In the genomic region with DNA sequence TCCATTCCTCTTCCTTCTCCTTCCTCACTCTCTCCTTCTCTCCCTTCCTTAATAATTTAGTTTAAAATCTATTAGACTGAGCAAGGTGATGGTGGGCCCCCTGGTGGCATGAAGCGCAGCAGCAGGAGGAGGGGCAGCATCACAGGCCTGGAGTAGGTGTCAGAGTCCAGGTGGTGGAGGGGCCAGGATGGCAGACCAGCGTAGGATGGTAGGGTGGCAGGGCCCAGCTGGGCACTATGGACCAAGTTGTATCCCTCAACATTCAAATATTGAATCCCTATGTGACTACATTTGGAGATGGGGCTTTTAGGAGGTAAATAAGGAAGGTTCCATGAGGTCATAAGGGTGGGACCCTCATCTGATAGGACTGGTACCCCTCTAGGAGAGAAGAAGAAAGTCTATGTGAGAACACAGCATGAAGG, we compare ENCODE assay signal across 8 cellular contexts.
A peak's percentile ranks its signal among the peaks of the same experiment; 100 is the strongest.
DNase-seq lines count a peak whose midpoint lies in the region; ATAC-seq and TF ChIP-seq lines count a peak whose summit lies in the region.

No MANE protein-coding gene starts in this region.

- H3K27ac Mint-ChIP-seq in activated CD8-positive, alpha-beta T cell treated with anti-CD3 and anti-CD28 coated beads for 36 hours = no peak overlapping the region
- no peak overlapping the region for H3K27ac Mint-ChIP-seq in endodermal cell

- H3K27ac ChIP-seq in endodermal cell (ENCODE audit: low read depth, low read length) = no peak overlapping the region

- DNase-seq in ELF-1 (ENCODE audit: low read depth, low spot score) (peak; percentile 59), NCI-H226 (peak; percentile 9), endodermal cell (peak; percentile 82), mucosa of descending colon (peak in 2 of 3 donors; percentile 74 to 84), stromal cell of bone marrow (ENCODE audit: low read depth) (peak; percentile 20), NK-92 (lab: John Stamatoyannopoulos, UW; ENCODE audit: unreplicated experiment) (no peak)
- DNase-seq in activated CD8-positive, alpha-beta T cell treated with anti-CD3 and anti-CD28 coated beads for 36 hours = peak; percentile 80

- H3K4me3 Mint-ChIP-seq in activated CD8-positive, alpha-beta T cell treated with anti-CD3 and anti-CD28 coated beads for 36 hours = no peak overlapping the region
- no peak overlapping the region for H3K4me3 Mint-ChIP-seq in endodermal cell

- WGBS in endodermal cell (ENCODE audit: insufficient coverage in 1 of 2, insufficient read length in 1 of 2), 2 experiments = 69 to 100% methylated on average over 1 to 2 of the region's 2 CpGs

- no peak overlapping the region for H3K9ac ChIP-seq in endodermal cell (ENCODE audit: extremely low read depth, low read length, poor library complexity, severe bottlenecking)

- H3K4me3 ChIP-seq in endodermal cell (ENCODE audit: low read length) = no peak overlapping the region
- no peak overlapping the region for H3K4me3 ChIP-seq in mucosa of descending colon

- H3K36me3 Mint-ChIP-seq in activated CD8-positive, alpha-beta T cell treated with anti-CD3 and anti-CD28 coated beads for 36 hours (ENCODE audit: low read depth) = no peaks in the 10 kb centered on the region
- H3K36me3 Mint-ChIP-seq in endodermal cell (ENCODE audit: low read depth) = peaks cover 55% of the 10 kb centered on the region

- POLR2A ChIA-PET in activated CD8-positive, alpha-beta T cell treated with anti-CD3 and anti-CD28 coated beads for 36 hours (lab: Charles Lee) = no interaction called here

- peak; percentile 98 for TF ChIP-seq CTCF in activated CD8-positive, alpha-beta T cell treated with anti-CD3 and anti-CD28 coated beads for 36 hours (IDR thresholded peaks at IDR 0.05)
- TF ChIP-seq CTCF in endodermal cell (conservative IDR thresholded peaks at IDR 0.05) (peak; percentile 81), mucosa of descending colon (IDR thresholded peaks at IDR 0.05) (peak; percentile 79)

- no peaks in the 10 kb centered on the region for H3K27me3 ChIP-seq in endodermal cell (ENCODE audit: control insufficient read depth, insufficient read depth, low read length, poor library complexity, severe bottlenecking)

- H3K4me1 ChIP-seq in endodermal cell (ENCODE audit: control insufficient read depth, insufficient read depth, low read length) (no peaks in the 10 kb centered on the region), mucosa of descending colon (ENCODE audit: low read depth) (no peaks in the 10 kb centered on the region)

- ATAC-seq in activated CD8-positive, alpha-beta T cell treated with anti-CD3 and anti-CD28 coated beads for 36 hours = peak; percentile 94
- ATAC-seq in mucosa of descending colon = peak; percentile 88
- ATAC-seq in GM21619 (IDR thresholded peaks at IDR 0.05; ENCODE audit: unreplicated experiment) = no peak

- peaks cover 59% of the 10 kb centered on the region for H3K36me3 ChIP-seq in endodermal cell (ENCODE audit: control insufficient read depth, insufficient read depth, low read length)
- no peaks in the 10 kb centered on the region for H3K36me3 ChIP-seq in mucosa of descending colon (ENCODE audit: low read depth)

- CTCF ChIA-PET in activated CD8-positive, alpha-beta T cell treated with anti-CD3 and anti-CD28 coated beads for 36 hours (lab: Charles Lee) = interaction anchor here (0.7 to 6.0 kb wide), 23 partner anchors 9 to 258 kb away, joined by 3 to 46 read pairs (median 4); no protein-coding TSS in a partner anchor

- peaks cover 2% of the 10 kb centered on the region for H3K4me1 Mint-ChIP-seq in activated CD8-positive, alpha-beta T cell treated with anti-CD3 and anti-CD28 coated beads for 36 hours (ENCODE audit: low read depth)
- peaks cover 5% of the 10 kb centered on the region for H3K4me1 Mint-ChIP-seq in endodermal cell

- peaks cover 2% of the 10 kb centered on the region for H3K27me3 Mint-ChIP-seq in activated CD8-positive, alpha-beta T cell treated with anti-CD3 and anti-CD28 coated beads for 36 hours
- peaks cover 2% of the 10 kb centered on the region for H3K27me3 Mint-ChIP-seq in endodermal cell (ENCODE audit: insufficient read depth)

- peaks cover 2% of the 10 kb centered on the region for H3K9me3 Mint-ChIP-seq in activated CD8-positive, alpha-beta T cell treated with anti-CD3 and anti-CD28 coated beads for 36 hours
- peaks cover 56% of the 10 kb centered on the region for H3K9me3 Mint-ChIP-seq in endodermal cell

- peaks cover 59% of the 10 kb centered on the region for H3K9me3 ChIP-seq in endodermal cell (ENCODE audit: control insufficient read depth, low read length)
- peaks cover 6% of the 10 kb centered on the region for H3K9me3 ChIP-seq in mucosa of descending colon

- intact Hi-C loops in activated CD8-positive, alpha-beta T cell treated with anti-CD3 and anti-CD28 coated beads for 36 hours (cut with micrococcal nuclease) = loop anchor here (5.0 kb wide), 1 partner anchor 226 kb away; no protein-coding TSS in a partner anchor
- intact Hi-C loops in mucosa of descending colon (cut with DNase I, micrococcal nuclease) = loop anchor here (2.0 to 10.0 kb wide), 3 partner anchors 164 to 226 kb away; a partner anchor contains a TSS
